Comparison of ENCODE assay signal across 1 cellular context in genomic region chr17:81346908-81347349, GRCh38.
A peak's percentile ranks its signal among the peaks of the same experiment; 100 is the strongest.
TF ChIP-seq lines count a peak whose summit lies in the region.

No MANE protein-coding gene starts in this region.

TF ChIP-seq in H1, 55 proteins besides CTCF, POLR2A, EP300 and RAD21:
- TF ChIP-seq SIRT6 (IDR thresholded peaks at IDR 0.05; ENCODE audit: low read length) (no peak), RXRA (IDR thresholded peaks at IDR 0.05; ENCODE audit: insufficient read depth, low read depth, low read length) (no peak), EZH2 (IDR thresholded peaks at IDR 0.05; ENCODE audit: low read depth, low read length, severe bottlenecking) (peak; percentile 83), TEAD4 (IDR thresholded peaks at IDR 0.05; ENCODE audit: low read depth, low read length) (no peak), SUZ12 (IDR thresholded peaks at IDR 0.05; ENCODE audit: low read length) (peak; percentile 74; the same call in 1 of the 2 replicates), NANOG (IDR thresholded peaks at IDR 0.05; ENCODE audit: insufficient read depth, low read depth, low read length, poor library complexity, severe bottlenecking) (no peak), HDAC6 (IDR thresholded peaks at IDR 0.05; ENCODE audit: low read depth, low read length) (no peak)
